In genomic region chr20:49889245-49889942, GRCh38 we compare ENCODE assay signal across 9 cellular contexts. TPM values are rescaled to one million over a fixed set of nuclear protein-coding genes. Genes with fewer than 3 reads are reported as not detected.
DNase-seq lines count a peak whose midpoint lies in the region; ATAC-seq and TF ChIP-seq lines count a peak whose summit lies in the region.
"Had no signal": no experiment of that assay in that cellular context is flagged by ENCODE, and none has a peak within 500 bp of the region (broad histone marks: within the 10 kb centered on the region; RNA-seq: fewer than 3 reads in every experiment).

No MANE protein-coding gene starts in this region.

- no peak overlapping the region for H3K27ac Mint-ChIP-seq in CD4-positive, alpha-beta T cell

- H3K4me3 Mint-ChIP-seq in CD4-positive, alpha-beta T cell: no peak overlapping the region
- H3K4me3 Mint-ChIP-seq: activated CD4-positive, alpha-beta T cell treated with anti-CD3 and anti-CD28 coated beads for 36 hours had no signal

- H3K36me3 ChIP-seq in OCI-LY1 (ENCODE audit: insufficient read depth, low read length): peaks cover 50% of the 10 kb centered on the region; the same call in 1 of the 2 replicates

- POLR2A ChIA-PET in CD4-positive, alpha-beta T cell (lab: Charles Lee): no interaction called here

- no peaks in the 10 kb centered on the region for H3K9me3 ChIP-seq in CD4-positive, alpha-beta T cell (ENCODE audit: control insufficient read depth, low read length)
- no peaks in the 10 kb centered on the region for H3K9me3 ChIP-seq in OCI-LY1 (ENCODE audit: low read length)

- TF ChIP-seq CTCF in CD4-positive, alpha-beta T cell (IDR thresholded peaks at IDR 0.05): peak; percentile 5
- TF ChIP-seq CTCF in OCI-LY1 (IDR thresholded peaks at IDR 0.05; ENCODE audit: low read length) (no peak), coronary artery (IDR thresholded peaks at IDR 0.05) (no peak), omental fat pad (IDR thresholded peaks at IDR 0.05) (no peak)

- H3K9me3 Mint-ChIP-seq in CD4-positive, alpha-beta T cell: no peaks in the 10 kb centered on the region

- intact Hi-C loops in CD4-positive, alpha-beta T cell (cut with DNase I, micrococcal nuclease): loop anchor here in 1 of 2 experiments (2.0 kb wide), 1 partner anchor 555 kb away; no protein-coding TSS in a partner anchor

- CTCF ChIA-PET in CD4-positive, alpha-beta T cell (lab: Charles Lee): interaction anchor here (1.4 kb wide), 1 partner anchor 16 kb away, joined by 4 read pairs; no protein-coding TSS in a partner anchor

- no peaks in the 10 kb centered on the region for H3K27me3 Mint-ChIP-seq in CD4-positive, alpha-beta T cell
- H3K27me3 Mint-ChIP-seq: activated CD4-positive, alpha-beta T cell treated with anti-CD3 and anti-CD28 coated beads for 36 hours had no signal

- no peaks in the 10 kb centered on the region for H3K79me2 ChIP-seq in OCI-LY1 (ENCODE audit: insufficient read depth, low read length)

- no peaks in the 10 kb centered on the region for H3K9me2 ChIP-seq in OCI-LY1 (ENCODE audit: low read depth, low read length)

- DNase-seq in CD4-positive, alpha-beta T cell: no peak
- DNase-seq in coronary artery (ENCODE audit: low spot score) (peak; percentile 64), omental fat pad (ENCODE audit: low spot score) (peak; percentile 18), SK-N-DZ (ENCODE audit: low spot score) (no peak), UCSD-AML1 (lab: John Stamatoyannopoulos, UW; ENCODE audit: unreplicated experiment) (no peak), activated gamma-delta T cell treated with Interleukin-2 at 50 U/mL for 16 hours (no peak)

- peaks cover 53% of the 10 kb centered on the region for H3K4me1 ChIP-seq in OCI-LY1 (ENCODE audit: insufficient read depth, low read length, severe bottlenecking)

- no peak overlapping the region for H3K4me2 ChIP-seq in OCI-LY1 (ENCODE audit: low read length)

- H2AFZ ChIP-seq in OCI-LY1 (ENCODE audit: low read length): no peak overlapping the region

- H3K27me3 ChIP-seq in CD4-positive, alpha-beta T cell (ENCODE audit: control insufficient read depth, insufficient read depth, low read length): no peaks in the 10 kb centered on the region
- H3K27me3 ChIP-seq in OCI-LY1 (ENCODE audit: insufficient read depth, low read length): no peaks in the 10 kb centered on the region

- no peaks in the 10 kb centered on the region for H4K20me1 ChIP-seq in OCI-LY1 (ENCODE audit: insufficient read depth, low read length)

- H3K4me1 Mint-ChIP-seq in CD4-positive, alpha-beta T cell (ENCODE audit: low read depth): peaks cover 13% of the 10 kb centered on the region

- H3K27ac ChIP-seq in CD4-positive, alpha-beta T cell (ENCODE audit: low read depth, low read length): no peak overlapping the region
- H3K27ac ChIP-seq in OCI-LY1 (ENCODE audit: low read depth, low read length, poor library complexity, severe bottlenecking): peak overlapping the region; percentile 40
- H3K27ac ChIP-seq in coronary artery: peak overlapping the region in 1 of 2 donors; percentile 86

- no peak for ATAC-seq in CD4-positive, alpha-beta T cell (ENCODE audit: poor library complexity)
- ATAC-seq in omental fat pad (ENCODE audit: low FRiP score) (no peak), HG03135 (IDR thresholded peaks at IDR 0.05; ENCODE audit: unreplicated experiment) (no peak)

- 0 out of 2 replicates have a peak, but pooled peaks cover 5% of the 10 kb centered on the region for H3F3A ChIP-seq in OCI-LY1 (ENCODE audit: insufficient read depth, low read length)

- no peak overlapping the region for H3K9ac ChIP-seq in OCI-LY1 (ENCODE audit: low read length)

- no peak overlapping the region for H3K4me3 ChIP-seq in OCI-LY1 (ENCODE audit: low read depth, low read length, poor library complexity, severe bottlenecking)
- no peak overlapping the region for H3K4me3 ChIP-seq in coronary artery

- peaks cover 46% of the 10 kb centered on the region for H3K36me3 Mint-ChIP-seq in CD4-positive, alpha-beta T cell (ENCODE audit: low read depth)

RNA-seq across cellular contexts. Expression of gene SPATA2, which starts 25.9 kb away (rescaled TPM):
- total RNA-seq in CD4-positive, alpha-beta T cell: 10 to 100 TPM; 16.0 to 16.4 TPM
- total RNA-seq in omental fat pad: 1 to 10 TPM; 3.3 to 6.4 (median 3.6) TPM
- polyA plus RNA-seq in SK-N-DZ (2014; cell fraction: cytosol; rRNA removed): 3.1 and 4.7 TPM in 2 replicates
- 2.7 and 3.0 TPM in 2 replicates for polyA plus RNA-seq in SK-N-DZ (2014; cell fraction: nucleus; rRNA removed)

RNA-seq across cellular contexts. Expression of gene RNF114, which starts 46.8 kb away (rescaled TPM):
- total RNA-seq in CD4-positive, alpha-beta T cell: 100 to 1,000 TPM; 129 to 132 TPM
- total RNA-seq in omental fat pad: 100 to 1,000 TPM; 133 to 163 (median 146) TPM
- 138 and 182 TPM in 2 replicates for polyA plus RNA-seq in SK-N-DZ (2014; cell fraction: cytosol; rRNA removed)
- polyA plus RNA-seq in SK-N-DZ (2014; cell fraction: nucleus; rRNA removed): 121 and 145 TPM in 2 replicates

Comparison
In these comparisons a context has a peak if more than half of its experiments do, and no peak if none do; other contexts are left out.
1. DNase-seq: peak in coronary artery (single experiment) and omental fat pad (single experiment); none in CD4-positive, alpha-beta T cell (0 of 10), SK-N-DZ (single experiment), UCSD-AML1 (single experiment) and activated gamma-delta T cell treated with Interleukin-2 at 50 U/mL for 16 hours (single experiment).